Comparison of ENCODE assay signal across 8 cellular contexts in the genomic region with DNA sequence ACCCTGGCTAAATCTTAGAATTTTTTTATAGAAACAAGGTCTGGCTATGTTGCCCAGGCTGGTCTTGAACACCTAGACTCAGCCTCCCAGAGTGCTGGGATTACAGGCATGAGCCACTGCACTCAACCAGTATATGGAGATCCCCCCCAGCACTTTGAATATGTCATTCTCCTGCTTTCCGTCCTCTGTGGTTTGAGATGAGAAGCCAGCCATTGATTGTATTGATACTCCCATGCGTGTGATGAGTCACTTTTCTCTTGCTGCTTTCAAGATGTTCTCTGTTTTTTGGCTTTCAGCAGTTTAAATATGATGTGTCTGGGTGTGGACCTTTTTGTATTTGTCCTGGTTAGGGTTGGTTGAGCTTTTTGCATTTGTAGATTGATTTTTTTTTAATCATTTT.
DNase-seq lines count a peak whose midpoint lies in the region; ATAC-seq and TF ChIP-seq lines count a peak whose summit lies in the region.

No MANE protein-coding gene starts in this region.

- H3K27ac Mint-ChIP-seq in effector memory CD8-positive, alpha-beta T cell, result no peak overlapping the region
- no peak overlapping the region for H3K27ac Mint-ChIP-seq in nephron progenitor cell

- no peaks in the 10 kb centered on the region for H3K4me1 Mint-ChIP-seq in effector memory CD8-positive, alpha-beta T cell (ENCODE audit: low read depth in 2 of 2)
- H3K4me1 Mint-ChIP-seq in nephron progenitor cell, result no peaks in the 10 kb centered on the region

- DNase-seq in AG09319 (ENCODE audit: extremely low read depth, low read depth) (peak; percentile 58), brain microvascular endothelial cell (peak; percentile 47), Ammon's horn (ENCODE audit: low spot score) (no peak), heart right ventricle (no peak), nephron progenitor cell (no peak)
- DNase-seq in effector memory CD8-positive, alpha-beta T cell, result no peak

- peak; percentile 96 for ATAC-seq in GM19351 (IDR thresholded peaks at IDR 0.05; ENCODE audit: unreplicated experiment)
- peak; percentile 97 for ATAC-seq in HG03342 (IDR thresholded peaks at IDR 0.05; ENCODE audit: unreplicated experiment)
- ATAC-seq in effector memory CD8-positive, alpha-beta T cell (replicated peaks), result no peak
- ATAC-seq in heart right ventricle, result no peak

- no peak overlapping the region for H3K27ac ChIP-seq in brain microvascular endothelial cell
- no peak overlapping the region for H3K27ac ChIP-seq in heart right ventricle

- H3K36me3 ChIP-seq in brain microvascular endothelial cell (replicated peaks), result peaks cover 31% of the 10 kb centered on the region
- H3K36me3 ChIP-seq in heart right ventricle, result peaks cover 0 to 96% (median 23%) of the 10 kb centered on the region in 9 donors

- H3K9me3 ChIP-seq in heart right ventricle, result no peaks in the 10 kb centered on the region

- peaks cover 2 to 25% of the 10 kb centered on the region in 2 donors for H3K27me3 Mint-ChIP-seq in effector memory CD8-positive, alpha-beta T cell
- H3K27me3 Mint-ChIP-seq in nephron progenitor cell (ENCODE audit: low read depth, poor library complexity), result no peaks in the 10 kb centered on the region

- 84 to 90% methylated on average over 2 of the region's 2 CpGs for WGBS in heart right ventricle, 2 donors

- H3K27me3 ChIP-seq in brain microvascular endothelial cell (replicated peaks), result no peaks in the 10 kb centered on the region
- H3K27me3 ChIP-seq in heart right ventricle, result no peaks in the 10 kb centered on the region

- no peaks in the 10 kb centered on the region for H3K36me3 Mint-ChIP-seq in effector memory CD8-positive, alpha-beta T cell (ENCODE audit: insufficient read depth)
- peaks cover 17% of the 10 kb centered on the region for H3K36me3 Mint-ChIP-seq in nephron progenitor cell (ENCODE audit: low read depth)

- TF ChIP-seq CTCF in AG09319 (IDR thresholded peaks at IDR 0.05; ENCODE audit: low read depth, low read length) (no peak), brain microvascular endothelial cell (IDR thresholded peaks at IDR 0.05; ENCODE audit: low read depth, low read length, missing control alignments) (no peak), heart right ventricle (IDR thresholded peaks at IDR 0.05) (no peak), nephron progenitor cell (IDR thresholded peaks at IDR 0.05) (no peak)

- H3K9me3 Mint-ChIP-seq in effector memory CD8-positive, alpha-beta T cell, result no peaks in the 10 kb centered on the region
- no peaks in the 10 kb centered on the region for H3K9me3 Mint-ChIP-seq in nephron progenitor cell

- H3K4me3 ChIP-seq in brain microvascular endothelial cell (ENCODE audit: low read depth, low read length) (no peak overlapping the region), heart right ventricle (no peak overlapping the region)

- intact Hi-C loops in heart right ventricle (cut with DNase I), result loop anchor here in 1 of 10 donors (5.0 kb wide), 1 partner anchor 33 kb away; no protein-coding TSS in a partner anchor

- peaks cover 0 to 34% (median 8%) of the 10 kb centered on the region in 9 donors for H3K4me1 ChIP-seq in heart right ventricle

- H3K4me3 Mint-ChIP-seq in effector memory CD8-positive, alpha-beta T cell, result no peak overlapping the region
- H3K4me3 Mint-ChIP-seq in nephron progenitor cell, result no peak overlapping the region

- in situ Hi-C loops in brain microvascular endothelial cell (cut with HindIII; ENCODE audit: low pct_ligation_motif_present, low sequenced_read_pairs), result no loop called here

Comparison
In these comparisons a context has a peak if more than half of its experiments do, and no peak if none do; other contexts are left out.
1. DNase-seq: peak in AG09319 (single experiment) and brain microvascular endothelial cell (single experiment); none in Ammon's horn (single experiment), effector memory CD8-positive, alpha-beta T cell (0 of 3), heart right ventricle (0 of 2) and nephron progenitor cell (single experiment).
2. ATAC-seq: peak in GM19351 (single experiment) and HG03342 (single experiment); none in effector memory CD8-positive, alpha-beta T cell (single experiment) and heart right ventricle (0 of 8).